Comparison of ENCODE assay signal across 1 cellular context in the genomic region with DNA sequence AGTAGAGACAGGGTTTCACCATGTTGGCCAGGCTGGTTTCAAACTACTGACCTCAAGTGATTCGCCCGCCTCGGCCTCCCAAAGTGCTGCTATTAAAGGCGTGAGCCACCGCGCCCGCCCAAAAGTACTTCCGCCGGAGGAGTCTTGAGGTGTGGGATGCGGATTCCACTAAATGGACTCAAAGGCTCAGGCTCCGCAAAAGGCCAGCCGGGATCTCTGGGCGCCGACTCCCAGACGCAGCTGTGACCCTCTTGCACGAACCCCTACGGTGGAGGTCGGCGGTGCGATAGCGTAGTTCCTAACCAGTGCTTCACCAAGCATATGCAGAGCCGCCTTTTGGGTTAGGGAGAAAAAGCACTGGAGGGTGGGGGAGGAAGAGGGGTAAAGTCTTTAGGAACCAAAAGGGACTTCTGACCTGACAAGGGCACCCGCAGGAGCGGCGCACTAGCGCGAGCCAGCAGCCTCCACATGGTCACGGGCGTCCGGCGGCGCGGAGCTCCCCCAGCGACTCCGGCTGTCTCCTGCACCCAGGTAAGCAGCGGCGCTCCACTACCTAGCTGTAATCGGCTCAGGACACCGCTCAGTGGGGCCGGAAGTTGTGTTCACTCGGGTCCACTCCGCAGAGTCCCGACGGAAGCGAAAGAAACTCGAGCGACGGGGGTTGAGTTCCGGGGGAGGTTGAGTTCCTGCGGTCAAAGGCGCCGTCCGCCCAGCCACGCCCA.
TF ChIP-seq lines count a peak whose summit lies in the region.

A gene (minus strand): TSS at position 590 of the 722 bp plus-strand sequence. CDS start 120 bp downstream, at position 470.

TF ChIP-seq in K562, 482 proteins besides CTCF, POLR2A, EP300 and RAD21 (continued from another document and continues in another):
- TF ChIP-seq, protein P1, sequence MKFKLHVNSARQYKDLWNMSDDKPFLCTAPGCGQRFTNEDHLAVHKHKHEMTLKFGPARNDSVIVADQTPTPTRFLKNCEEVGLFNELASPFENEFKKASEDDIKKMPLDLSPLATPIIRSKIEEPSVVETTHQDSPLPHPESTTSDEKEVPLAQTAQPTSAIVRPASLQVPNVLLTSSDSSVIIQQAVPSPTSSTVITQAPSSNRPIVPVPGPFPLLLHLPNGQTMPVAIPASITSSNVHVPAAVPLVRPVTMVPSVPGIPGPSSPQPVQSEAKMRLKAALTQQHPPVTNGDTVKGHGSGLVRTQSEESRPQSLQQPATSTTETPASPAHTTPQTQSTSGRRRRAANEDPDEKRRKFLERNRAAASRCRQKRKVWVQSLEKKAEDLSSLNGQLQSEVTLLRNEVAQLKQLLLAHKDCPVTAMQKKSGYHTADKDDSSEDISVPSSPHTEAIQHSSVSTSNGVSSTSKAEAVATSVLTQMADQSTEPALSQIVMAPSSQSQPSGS (CRISPR knock-in tag; IDR thresholded peaks at IDR 0.05): no peak
- TF ChIP-seq ADNP (tag; IDR thresholded peaks at IDR 0.05) (no peak), BMI1 (IDR thresholded peaks at IDR 0.05; ENCODE audit: low read length) (no peak), CREM (IDR thresholded peaks at IDR 0.05; ENCODE audit: low read depth) (peak; percentile 90), PHF21A (IDR thresholded peaks at IDR 0.05; ENCODE audit: borderline replicate concordance, low read depth) (no peak), HDAC2 (IDR thresholded peaks at IDR 0.05) (peak; percentile 57; the same call in 1 of the 2 replicates), ZNF696 (CRISPR knock-in tag; conservative IDR thresholded peaks at IDR 0.05) (no peak), TAF7 (tag; IDR thresholded peaks at IDR 0.05) (peak; percentile 63; the same call in 1 of the 2 replicates), NR1H2 (CRISPR knock-in tag; IDR thresholded peaks at IDR 0.05) (no peak; the same call in 1 of the 2 replicates), ZNF121 (CRISPR knock-in tag; conservative IDR thresholded peaks at IDR 0.05) (no peak), SAP30 (IDR thresholded peaks at IDR 0.05; ENCODE audit: borderline replicate concordance, insufficient read depth, low read depth, low read length, poor library complexity, severe bottlenecking) (peak; percentile 70), ZNF444 (CRISPR knock-in tag; IDR thresholded peaks at IDR 0.05) (no peak), HOXB6 (CRISPR knock-in tag; IDR thresholded peaks at IDR 0.05; ENCODE audit: borderline replicate concordance) (no peak), DNMT1 (IDR thresholded peaks at IDR 0.05) (no peak), TAF15 (IDR thresholded peaks at IDR 0.05; ENCODE audit: low read depth, low read length) (no peak), MAFK (IDR thresholded peaks at IDR 0.05; ENCODE audit: low read length) (no peak), SIN3A (IDR thresholded peaks at IDR 0.05; ENCODE audit: borderline replicate concordance in 2 of 2, control insufficient read depth in 1 of 2, low read depth in 2 of 2, low read length in 2 of 2) (peak in 1 of 2 experiments; percentile 82; a peak in 1 of 4 replicates), HDAC1 (IDR thresholded peaks at IDR 0.05) (peak in 1 of 2 experiments; percentile 51; a peak in 1 of 4 replicates), CXXC5 (CRISPR knock-in tag; IDR thresholded peaks at IDR 0.05) (peak; percentile 90), ZBTB7A (IDR thresholded peaks at IDR 0.05; ENCODE audit: borderline replicate concordance, control insufficient read depth, low read depth, low read length) (no peak), MEF2A (IDR thresholded peaks at IDR 0.05; ENCODE audit: control insufficient read depth, low read depth, low read length) (0 out of 2 replicates have a peak, but pooled peaks have one; percentile 30), NCOA1 (IDR thresholded peaks at IDR 0.05; ENCODE audit: low read depth) (peak; percentile 99), ZSCAN32 (CRISPR knock-in tag; IDR thresholded peaks at IDR 0.05) (no peak), ZNF384 (IDR thresholded peaks at IDR 0.05; ENCODE audit: low read depth, low read length) (peak; percentile 16; the same call in 1 of the 2 replicates), ARID1B (IDR thresholded peaks at IDR 0.05) (0 out of 2 replicates have a peak, but pooled peaks have one; percentile 22)
- TF ChIP-seq, protein P2, sequence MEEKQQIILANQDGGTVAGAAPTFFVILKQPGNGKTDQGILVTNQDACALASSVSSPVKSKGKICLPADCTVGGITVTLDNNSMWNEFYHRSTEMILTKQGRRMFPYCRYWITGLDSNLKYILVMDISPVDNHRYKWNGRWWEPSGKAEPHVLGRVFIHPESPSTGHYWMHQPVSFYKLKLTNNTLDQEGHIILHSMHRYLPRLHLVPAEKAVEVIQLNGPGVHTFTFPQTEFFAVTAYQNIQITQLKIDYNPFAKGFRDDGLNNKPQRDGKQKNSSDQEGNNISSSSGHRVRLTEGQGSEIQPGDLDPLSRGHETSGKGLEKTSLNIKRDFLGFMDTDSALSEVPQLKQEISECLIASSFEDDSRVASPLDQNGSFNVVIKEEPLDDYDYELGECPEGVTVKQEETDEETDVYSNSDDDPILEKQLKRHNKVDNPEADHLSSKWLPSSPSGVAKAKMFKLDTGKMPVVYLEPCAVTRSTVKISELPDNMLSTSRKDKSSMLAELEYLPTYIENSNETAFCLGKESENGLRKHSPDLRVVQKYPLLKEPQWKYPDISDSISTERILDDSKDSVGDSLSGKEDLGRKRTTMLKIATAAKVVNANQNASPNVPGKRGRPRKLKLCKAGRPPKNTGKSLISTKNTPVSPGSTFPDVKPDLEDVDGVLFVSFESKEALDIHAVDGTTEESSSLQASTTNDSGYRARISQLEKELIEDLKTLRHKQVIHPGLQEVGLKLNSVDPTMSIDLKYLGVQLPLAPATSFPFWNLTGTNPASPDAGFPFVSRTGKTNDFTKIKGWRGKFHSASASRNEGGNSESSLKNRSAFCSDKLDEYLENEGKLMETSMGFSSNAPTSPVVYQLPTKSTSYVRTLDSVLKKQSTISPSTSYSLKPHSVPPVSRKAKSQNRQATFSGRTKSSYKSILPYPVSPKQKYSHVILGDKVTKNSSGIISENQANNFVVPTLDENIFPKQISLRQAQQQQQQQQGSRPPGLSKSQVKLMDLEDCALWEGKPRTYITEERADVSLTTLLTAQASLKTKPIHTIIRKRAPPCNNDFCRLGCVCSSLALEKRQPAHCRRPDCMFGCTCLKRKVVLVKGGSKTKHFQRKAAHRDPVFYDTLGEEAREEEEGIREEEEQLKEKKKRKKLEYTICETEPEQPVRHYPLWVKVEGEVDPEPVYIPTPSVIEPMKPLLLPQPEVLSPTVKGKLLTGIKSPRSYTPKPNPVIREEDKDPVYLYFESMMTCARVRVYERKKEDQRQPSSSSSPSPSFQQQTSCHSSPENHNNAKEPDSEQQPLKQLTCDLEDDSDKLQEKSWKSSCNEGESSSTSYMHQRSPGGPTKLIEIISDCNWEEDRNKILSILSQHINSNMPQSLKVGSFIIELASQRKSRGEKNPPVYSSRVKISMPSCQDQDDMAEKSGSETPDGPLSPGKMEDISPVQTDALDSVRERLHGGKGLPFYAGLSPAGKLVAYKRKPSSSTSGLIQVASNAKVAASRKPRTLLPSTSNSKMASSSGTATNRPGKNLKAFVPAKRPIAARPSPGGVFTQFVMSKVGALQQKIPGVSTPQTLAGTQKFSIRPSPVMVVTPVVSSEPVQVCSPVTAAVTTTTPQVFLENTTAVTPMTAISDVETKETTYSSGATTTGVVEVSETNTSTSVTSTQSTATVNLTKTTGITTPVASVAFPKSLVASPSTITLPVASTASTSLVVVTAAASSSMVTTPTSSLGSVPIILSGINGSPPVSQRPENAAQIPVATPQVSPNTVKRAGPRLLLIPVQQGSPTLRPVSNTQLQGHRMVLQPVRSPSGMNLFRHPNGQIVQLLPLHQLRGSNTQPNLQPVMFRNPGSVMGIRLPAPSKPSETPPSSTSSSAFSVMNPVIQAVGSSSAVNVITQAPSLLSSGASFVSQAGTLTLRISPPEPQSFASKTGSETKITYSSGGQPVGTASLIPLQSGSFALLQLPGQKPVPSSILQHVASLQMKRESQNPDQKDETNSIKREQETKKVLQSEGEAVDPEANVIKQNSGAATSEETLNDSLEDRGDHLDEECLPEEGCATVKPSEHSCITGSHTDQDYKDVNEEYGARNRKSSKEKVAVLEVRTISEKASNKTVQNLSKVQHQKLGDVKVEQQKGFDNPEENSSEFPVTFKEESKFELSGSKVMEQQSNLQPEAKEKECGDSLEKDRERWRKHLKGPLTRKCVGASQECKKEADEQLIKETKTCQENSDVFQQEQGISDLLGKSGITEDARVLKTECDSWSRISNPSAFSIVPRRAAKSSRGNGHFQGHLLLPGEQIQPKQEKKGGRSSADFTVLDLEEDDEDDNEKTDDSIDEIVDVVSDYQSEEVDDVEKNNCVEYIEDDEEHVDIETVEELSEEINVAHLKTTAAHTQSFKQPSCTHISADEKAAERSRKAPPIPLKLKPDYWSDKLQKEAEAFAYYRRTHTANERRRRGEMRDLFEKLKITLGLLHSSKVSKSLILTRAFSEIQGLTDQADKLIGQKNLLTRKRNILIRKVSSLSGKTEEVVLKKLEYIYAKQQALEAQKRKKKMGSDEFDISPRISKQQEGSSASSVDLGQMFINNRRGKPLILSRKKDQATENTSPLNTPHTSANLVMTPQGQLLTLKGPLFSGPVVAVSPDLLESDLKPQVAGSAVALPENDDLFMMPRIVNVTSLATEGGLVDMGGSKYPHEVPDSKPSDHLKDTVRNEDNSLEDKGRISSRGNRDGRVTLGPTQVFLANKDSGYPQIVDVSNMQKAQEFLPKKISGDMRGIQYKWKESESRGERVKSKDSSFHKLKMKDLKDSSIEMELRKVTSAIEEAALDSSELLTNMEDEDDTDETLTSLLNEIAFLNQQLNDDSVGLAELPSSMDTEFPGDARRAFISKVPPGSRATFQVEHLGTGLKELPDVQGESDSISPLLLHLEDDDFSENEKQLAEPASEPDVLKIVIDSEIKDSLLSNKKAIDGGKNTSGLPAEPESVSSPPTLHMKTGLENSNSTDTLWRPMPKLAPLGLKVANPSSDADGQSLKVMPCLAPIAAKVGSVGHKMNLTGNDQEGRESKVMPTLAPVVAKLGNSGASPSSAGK (IDR thresholded peaks at IDR 0.05): peak; percentile 69
- TF ChIP-seq, protein P3, sequence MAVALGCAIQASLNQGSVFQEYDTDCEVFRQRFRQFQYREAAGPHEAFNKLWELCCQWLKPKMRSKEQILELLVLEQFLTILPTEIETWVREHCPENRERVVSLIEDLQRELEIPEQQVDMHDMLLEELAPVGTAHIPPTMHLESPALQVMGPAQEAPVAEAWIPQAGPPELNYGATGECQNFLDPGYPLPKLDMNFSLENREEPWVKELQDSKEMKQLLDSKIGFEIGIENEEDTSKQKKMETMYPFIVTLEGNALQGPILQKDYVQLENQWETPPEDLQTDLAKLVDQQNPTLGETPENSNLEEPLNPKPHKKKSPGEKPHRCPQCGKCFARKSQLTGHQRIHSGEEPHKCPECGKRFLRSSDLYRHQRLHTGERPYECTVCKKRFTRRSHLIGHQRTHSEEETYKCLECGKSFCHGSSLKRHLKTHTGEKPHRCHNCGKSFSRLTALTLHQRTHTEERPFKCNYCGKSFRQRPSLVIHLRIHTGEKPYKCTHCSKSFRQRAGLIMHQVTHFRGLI (CRISPR knock-in tag; IDR thresholded peaks at IDR 0.05): no peak
- TF ChIP-seq, protein P4, sequence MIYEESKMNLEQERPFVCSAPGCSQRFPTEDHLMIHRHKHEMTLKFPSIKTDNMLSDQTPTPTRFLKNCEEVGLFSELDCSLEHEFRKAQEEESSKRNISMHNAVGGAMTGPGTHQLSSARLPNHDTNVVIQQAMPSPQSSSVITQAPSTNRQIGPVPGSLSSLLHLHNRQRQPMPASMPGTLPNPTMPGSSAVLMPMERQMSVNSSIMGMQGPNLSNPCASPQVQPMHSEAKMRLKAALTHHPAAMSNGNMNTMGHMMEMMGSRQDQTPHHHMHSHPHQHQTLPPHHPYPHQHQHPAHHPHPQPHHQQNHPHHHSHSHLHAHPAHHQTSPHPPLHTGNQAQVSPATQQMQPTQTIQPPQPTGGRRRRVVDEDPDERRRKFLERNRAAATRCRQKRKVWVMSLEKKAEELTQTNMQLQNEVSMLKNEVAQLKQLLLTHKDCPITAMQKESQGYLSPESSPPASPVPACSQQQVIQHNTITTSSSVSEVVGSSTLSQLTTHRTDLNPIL (CRISPR knock-in tag; IDR thresholded peaks at IDR 0.05): no peak
- TF ChIP-seq, protein P5, sequence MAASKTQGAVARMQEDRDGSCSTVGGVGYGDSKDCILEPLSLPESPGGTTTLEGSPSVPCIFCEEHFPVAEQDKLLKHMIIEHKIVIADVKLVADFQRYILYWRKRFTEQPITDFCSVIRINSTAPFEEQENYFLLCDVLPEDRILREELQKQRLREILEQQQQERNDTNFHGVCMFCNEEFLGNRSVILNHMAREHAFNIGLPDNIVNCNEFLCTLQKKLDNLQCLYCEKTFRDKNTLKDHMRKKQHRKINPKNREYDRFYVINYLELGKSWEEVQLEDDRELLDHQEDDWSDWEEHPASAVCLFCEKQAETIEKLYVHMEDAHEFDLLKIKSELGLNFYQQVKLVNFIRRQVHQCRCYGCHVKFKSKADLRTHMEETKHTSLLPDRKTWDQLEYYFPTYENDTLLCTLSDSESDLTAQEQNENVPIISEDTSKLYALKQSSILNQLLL (CRISPR knock-in tag; IDR thresholded peaks at IDR 0.05; ENCODE audit: borderline replicate concordance): no peak
- TF ChIP-seq, protein P6, sequence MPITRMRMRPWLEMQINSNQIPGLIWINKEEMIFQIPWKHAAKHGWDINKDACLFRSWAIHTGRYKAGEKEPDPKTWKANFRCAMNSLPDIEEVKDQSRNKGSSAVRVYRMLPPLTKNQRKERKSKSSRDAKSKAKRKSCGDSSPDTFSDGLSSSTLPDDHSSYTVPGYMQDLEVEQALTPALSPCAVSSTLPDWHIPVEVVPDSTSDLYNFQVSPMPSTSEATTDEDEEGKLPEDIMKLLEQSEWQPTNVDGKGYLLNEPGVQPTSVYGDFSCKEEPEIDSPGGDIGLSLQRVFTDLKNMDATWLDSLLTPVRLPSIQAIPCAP (CRISPR knock-in tag; IDR thresholded peaks at IDR 0.05; ENCODE audit: borderline replicate concordance): no peak
- TF ChIP-seq, protein P7, sequence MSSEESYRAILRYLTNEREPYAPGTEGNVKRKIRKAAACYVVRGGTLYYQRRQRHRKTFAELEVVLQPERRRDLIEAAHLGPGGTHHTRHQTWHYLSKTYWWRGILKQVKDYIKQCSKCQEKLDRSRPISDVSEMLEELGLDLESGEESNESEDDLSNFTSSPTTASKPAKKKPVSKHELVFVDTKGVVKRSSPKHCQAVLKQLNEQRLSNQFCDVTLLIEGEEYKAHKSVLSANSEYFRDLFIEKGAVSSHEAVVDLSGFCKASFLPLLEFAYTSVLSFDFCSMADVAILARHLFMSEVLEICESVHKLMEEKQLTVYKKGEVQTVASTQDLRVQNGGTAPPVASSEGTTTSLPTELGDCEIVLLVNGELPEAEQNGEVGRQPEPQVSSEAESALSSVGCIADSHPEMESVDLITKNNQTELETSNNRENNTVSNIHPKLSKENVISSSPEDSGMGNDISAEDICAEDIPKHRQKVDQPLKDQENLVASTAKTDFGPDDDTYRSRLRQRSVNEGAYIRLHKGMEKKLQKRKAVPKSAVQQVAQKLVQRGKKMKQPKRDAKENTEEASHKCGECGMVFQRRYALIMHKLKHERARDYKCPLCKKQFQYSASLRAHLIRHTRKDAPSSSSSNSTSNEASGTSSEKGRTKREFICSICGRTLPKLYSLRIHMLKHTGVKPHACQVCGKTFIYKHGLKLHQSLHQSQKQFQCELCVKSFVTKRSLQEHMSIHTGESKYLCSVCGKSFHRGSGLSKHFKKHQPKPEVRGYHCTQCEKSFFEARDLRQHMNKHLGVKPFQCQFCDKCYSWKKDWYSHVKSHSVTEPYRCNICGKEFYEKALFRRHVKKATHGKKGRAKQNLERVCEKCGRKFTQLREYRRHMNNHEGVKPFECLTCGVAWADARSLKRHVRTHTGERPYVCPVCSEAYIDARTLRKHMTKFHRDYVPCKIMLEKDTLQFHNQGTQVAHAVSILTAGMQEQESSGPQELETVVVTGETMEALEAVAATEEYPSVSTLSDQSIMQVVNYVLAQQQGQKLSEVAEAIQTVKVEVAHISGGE (CRISPR knock-in tag; IDR thresholded peaks at IDR 0.05): peak; percentile 98 to 100 (median 99)
